8 cellular contexts compared by ENCODE assay signal in the genomic region with DNA sequence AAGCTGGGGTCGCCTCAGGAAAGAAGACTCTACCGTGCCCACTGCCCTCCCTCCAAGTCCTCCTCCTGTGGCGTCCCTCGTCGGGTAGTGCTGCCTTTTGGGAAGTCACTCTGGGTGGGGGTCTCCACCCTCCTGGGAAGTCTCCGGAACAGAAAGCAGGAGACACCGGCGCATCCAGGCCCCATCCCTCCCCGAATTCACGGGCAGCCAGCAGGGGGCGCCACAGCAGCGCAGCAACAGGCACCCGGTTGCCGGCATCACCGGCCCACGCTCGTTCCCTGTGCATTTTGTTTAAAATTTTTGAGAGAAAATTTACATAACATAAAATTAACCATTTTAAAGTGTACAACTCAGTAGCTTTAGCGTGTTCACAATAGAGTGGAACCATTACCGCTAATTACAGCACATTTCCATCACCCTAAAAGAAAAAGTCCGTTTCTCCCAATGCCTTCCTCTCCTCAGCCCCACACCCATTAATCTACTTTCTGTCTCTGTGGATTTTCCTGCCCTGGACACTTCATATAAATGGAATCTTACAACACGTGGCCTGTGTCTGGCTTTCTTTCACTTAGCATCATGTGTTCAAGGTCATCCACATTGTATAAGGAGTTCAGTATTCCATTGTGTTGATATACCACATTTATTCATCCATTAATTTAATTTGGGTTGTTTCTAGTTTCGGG.
A peak's percentile ranks its signal among the peaks of the same experiment; 100 is the strongest.
DNase-seq lines count a peak whose midpoint lies in the region; ATAC-seq and TF ChIP-seq lines count a peak whose summit lies in the region.

No MANE protein-coding gene starts in this region.

- H3K4me3 ChIP-seq in foreskin fibroblast (ENCODE audit: low read depth in 1 of 2, low read length in 2 of 2) (peak overlapping the region in 1 of 2 donors; percentile 15), parathyroid adenoma (ENCODE audit: low read depth, low read length) (no peak overlapping the region)

- H3K9ac ChIP-seq in parathyroid adenoma: no peak overlapping the region

- no peaks in the 10 kb centered on the region for H3K36me3 ChIP-seq in parathyroid adenoma (ENCODE audit: control insufficient read depth, insufficient read depth, low read length)

- H3K9me3 ChIP-seq in parathyroid adenoma (ENCODE audit: control insufficient read depth, low read length): no peaks in the 10 kb centered on the region

- H3K4me2 ChIP-seq in parathyroid adenoma (ENCODE audit: low read length): no peak overlapping the region

- H3K79me2 ChIP-seq in parathyroid adenoma: no peaks in the 10 kb centered on the region

- H2AFZ ChIP-seq in parathyroid adenoma: no peak overlapping the region

- DNase-seq in COLO829 (ENCODE audit: low spot score) (peak; percentile 46), HuH-7.5 (ENCODE audit: low spot score) (peak; percentile 71), foreskin fibroblast (peak; percentile 43 to 61), NCI-H2029 treated with DMSO at 0.1 percent for 48 hours (lab: John Stamatoyannopoulos, UW) (no peak)
- DNase-seq in activated CD8-positive, alpha-beta memory T cell treated with anti-CD3 and anti-CD28 coated beads, Interleukin-2, amount 50 U/mL, for 4 hours: peak; percentile 61

- TF ChIP-seq CTCF in foreskin fibroblast (IDR thresholded peaks at IDR 0.05; ENCODE audit: low read depth, low read length): peak; percentile 82
- TF ChIP-seq CTCF in parathyroid adenoma (IDR thresholded peaks at IDR 0.05): peak; percentile 61

- H3K27ac ChIP-seq in parathyroid adenoma: no peak overlapping the region

- no peaks in the 10 kb centered on the region for H3K4me1 ChIP-seq in parathyroid adenoma

- ATAC-seq in GM18517 (IDR thresholded peaks at IDR 0.05; ENCODE audit: unreplicated experiment): no peak
- ATAC-seq in HG02571 (IDR thresholded peaks at IDR 0.05; ENCODE audit: unreplicated experiment): no peak

- no peaks in the 10 kb centered on the region for H3K27me3 ChIP-seq in parathyroid adenoma (ENCODE audit: control insufficient read depth, insufficient read depth, low read length)
